In genomic region chr5:34731435-34732232, GRCh38 we compare ENCODE assay signal across 29 cellular contexts.
DNase-seq lines count a peak whose midpoint lies in the region; ATAC-seq and TF ChIP-seq lines count a peak whose summit lies in the region.
"Had no signal": no experiment of that assay in that cellular context is flagged by ENCODE, and none has a peak within 500 bp of the region (broad histone marks: within the 10 kb centered on the region; RNA-seq: fewer than 3 reads in every experiment).

No MANE protein-coding gene starts in this region.

- no peak overlapping the region for H2AFZ ChIP-seq in GM23338

- H3K9ac ChIP-seq in endodermal cell (ENCODE audit: extremely low read depth, low read length, poor library complexity, severe bottlenecking), result no peak overlapping the region
- H3K9ac ChIP-seq: BLaER1 had no signal

- H3K4me1 Mint-ChIP-seq in GM23338 (peaks cover 36% of the 10 kb centered on the region), endodermal cell (peaks cover 18% of the 10 kb centered on the region), osteocyte (ENCODE audit: unreplicated experiment) (peaks cover 25% of the 10 kb centered on the region)
- H3K4me1 Mint-ChIP-seq: activated B cell treated with CpG ODN at 0.5 μM for 24 hours had no signal

- DNase-seq in GM23338 (ENCODE audit: low spot score), result peak; percentile 17
- peak; percentile 18 for DNase-seq in NOMO-1 treated with dmso at 0.1 percent for 144 hours (lab: John Stamatoyannopoulos, UW; ENCODE audit: unreplicated experiment)
- DNase-seq in endodermal cell, result peak; percentile 58
- DNase-seq in osteocyte (ENCODE audit: extremely low spot score, unreplicated experiment), result no peak
- DNase-seq in medulla oblongata (ENCODE audit: extremely low spot score), result no peak
- no peak for DNase-seq in DMS53 (lab: John Stamatoyannopoulos, UW)
- DNase-seq: activated B cell treated with CpG ODN at 0.5 μM for 24 hours; activated naive CD4-positive, alpha-beta T cell treated with anti-CD3 and anti-CD28 coated beads for 36 hours; colonic mucosa; COR-L47; DMS79; effector memory CD4-positive, alpha-beta T cell; foreskin melanocyte; GDM1; NCI-H1092; NCI-H187; NCI-H2171 treated with DMSO at 0.1 percent for 48 hours; NCI-H524 treated with DMSO at 0.1 percent for 48 hours; ovary; SHP77 treated with DMSO at 0.1 percent for 48 hours had no signal

- peak overlapping the region; percentile 3; the same call in 1 of the 2 replicates for H3K27ac ChIP-seq in GM23338 (ENCODE audit: low read depth)
- H3K27ac ChIP-seq in endodermal cell (ENCODE audit: low read depth, low read length), result no peak overlapping the region
- H3K27ac ChIP-seq: BLaER1, breast epithelium, colonic mucosa, ovary, right atrium auricular region had no signal

- peaks cover 5% of the 10 kb centered on the region for H3K27me3 Mint-ChIP-seq in GM23338 (ENCODE audit: insufficient read depth, low read depth, poor library complexity)
- H3K27me3 Mint-ChIP-seq in endodermal cell (ENCODE audit: insufficient read depth), result no peaks in the 10 kb centered on the region
- no peaks in the 10 kb centered on the region for H3K27me3 Mint-ChIP-seq in osteocyte (ENCODE audit: unreplicated experiment)

- 0 out of 2 replicates have a peak, but pooled peaks cover 3% of the 10 kb centered on the region for H3K36me3 ChIP-seq in GM23338 (ENCODE audit: insufficient read depth)
- H3K36me3 ChIP-seq in endodermal cell (ENCODE audit: control insufficient read depth, insufficient read depth, low read length), result peaks cover 20% of the 10 kb centered on the region
- H3K36me3 ChIP-seq: breast epithelium, colonic mucosa, ovary, right atrium auricular region had no signal

- TF ChIP-seq CTCF in GM23338 (conservative IDR thresholded peaks at IDR 0.05; ENCODE audit: low read depth in 2 of 2) (no peak), endodermal cell (conservative IDR thresholded peaks at IDR 0.05) (no peak), osteocyte (IDR thresholded peaks at IDR 0.05) (no peak)

- peaks cover 9% of the 10 kb centered on the region; the same call in 1 of the 2 replicates for H3K9me2 ChIP-seq in GM23338 (ENCODE audit: insufficient read depth)

- peaks cover 20% of the 10 kb centered on the region for H3K9me3 ChIP-seq in endodermal cell (ENCODE audit: control insufficient read depth, low read length)
- H3K9me3 ChIP-seq: breast epithelium, colonic mucosa, ovary, right atrium auricular region, tibial nerve had no signal

- H3F3A ChIP-seq in GM23338 (replicated peaks; ENCODE audit: low read depth), result no peaks in the 10 kb centered on the region

- H3K27ac Mint-ChIP-seq in GM23338, result peak overlapping the region; percentile 84; the same call in 1 of the 2 replicates
- H3K27ac Mint-ChIP-seq in endodermal cell, result peak overlapping the region; percentile 86
- peak overlapping the region; percentile 70 for H3K27ac Mint-ChIP-seq in osteocyte (ENCODE audit: unreplicated experiment)
- H3K27ac Mint-ChIP-seq: activated B cell treated with CpG ODN at 0.5 μM for 24 hours; activated naive CD4-positive, alpha-beta T cell treated with anti-CD3 and anti-CD28 coated beads for 36 hours; T-helper 2 cell treated with Interferon-gamma antibody and Interleukin-4, amounts not matched to agents 5 μg/mL and 100 μg/mL, for 36 hours had no signal

- 76 to 77% methylated on average over 5 to 6 of the region's 6 CpGs for WGBS in endodermal cell (ENCODE audit: insufficient coverage in 1 of 2, insufficient read length in 1 of 2), 2 experiments

- H3K4me1 ChIP-seq in GM23338 (ENCODE audit: insufficient read depth) (peaks cover 31% of the 10 kb centered on the region), endodermal cell (ENCODE audit: control insufficient read depth, insufficient read depth, low read length) (peaks cover 3% of the 10 kb centered on the region)
- H3K4me1 ChIP-seq: breast epithelium, colonic mucosa, right atrium auricular region had no signal

- peaks cover 5% of the 10 kb centered on the region for H4K20me1 ChIP-seq in GM23338 (replicated peaks; ENCODE audit: insufficient read depth)
- H4K20me1 ChIP-seq: BLaER1 had no signal

- H3K9me3 Mint-ChIP-seq in GM23338, result peaks cover 24% of the 10 kb centered on the region
- peaks cover 24% of the 10 kb centered on the region for H3K9me3 Mint-ChIP-seq in endodermal cell
- H3K9me3 Mint-ChIP-seq in osteocyte (ENCODE audit: unreplicated experiment), result peaks cover 5% of the 10 kb centered on the region

- H3K27me3 ChIP-seq in GM23338 (ENCODE audit: insufficient read depth) (no peaks in the 10 kb centered on the region), endodermal cell (ENCODE audit: control insufficient read depth, insufficient read depth, low read length, poor library complexity, severe bottlenecking) (no peaks in the 10 kb centered on the region)
- H3K27me3 ChIP-seq: BLaER1, breast epithelium, colonic mucosa, ovary, right atrium auricular region, tibial nerve had no signal

- H3K36me3 Mint-ChIP-seq in GM23338 (ENCODE audit: low read depth), result peaks cover 48% of the 10 kb centered on the region
- peaks cover 35% of the 10 kb centered on the region for H3K36me3 Mint-ChIP-seq in endodermal cell (ENCODE audit: low read depth)
- H3K36me3 Mint-ChIP-seq in osteocyte (ENCODE audit: unreplicated experiment), result peaks cover 33% of the 10 kb centered on the region

- H3K4me3 Mint-ChIP-seq in GM23338 (no peak overlapping the region), endodermal cell (no peak overlapping the region), osteocyte (ENCODE audit: unreplicated experiment) (no peak overlapping the region)
- H3K4me3 Mint-ChIP-seq: activated B cell treated with CpG ODN at 0.5 μM for 24 hours; activated naive CD4-positive, alpha-beta T cell treated with anti-CD3 and anti-CD28 coated beads for 36 hours; T-helper 2 cell treated with Interferon-gamma antibody and Interleukin-4, amounts not matched to agents 5 μg/mL and 100 μg/mL, for 36 hours had no signal

- H3K79me2 ChIP-seq in GM23338 (replicated peaks; ENCODE audit: insufficient read depth), result peaks cover 90% of the 10 kb centered on the region

- peak; percentile 50 for ATAC-seq in GM23338
- ATAC-seq in HG02571 (IDR thresholded peaks at IDR 0.05; ENCODE audit: unreplicated experiment), result no peak
- no peak for ATAC-seq in GM18511 (IDR thresholded peaks at IDR 0.05; ENCODE audit: unreplicated experiment)
- ATAC-seq: esophagus mucosa, Panc1 had no signal

- no peak overlapping the region for H3K4me3 ChIP-seq in GM23338
- no peak overlapping the region for H3K4me3 ChIP-seq in endodermal cell (ENCODE audit: low read length)
- H3K4me3 ChIP-seq: BLaER1, breast epithelium, colonic mucosa, ovary, right atrium auricular region, tibial nerve had no signal

- H3K4me2 ChIP-seq in GM23338, result no peak overlapping the region
- H3K4me2 ChIP-seq: BLaER1 had no signal

TF ChIP-seq in GM23338, 12 proteins besides CTCF, POLR2A, EP300 and RAD21 (continues in another document):
- TF ChIP-seq ZNF114 (CRISPR knock-in tag; IDR thresholded peaks at IDR 0.05) (no peak), JUNB (IDR thresholded peaks at IDR 0.05; ENCODE audit: unreplicated experiment) (no peak), STAT1 (IDR thresholded peaks at IDR 0.05; ENCODE audit: unreplicated experiment) (no peak), EZH2phosphoT487 (IDR thresholded peaks at IDR 0.05; ENCODE audit: unreplicated experiment) (no peak), NANOG (IDR thresholded peaks at IDR 0.05; ENCODE audit: borderline replicate concordance) (no peak), POLR2AphosphoS5 (IDR thresholded peaks at IDR 0.05; ENCODE audit: low read depth) (no peak), EZH2 (IDR thresholded peaks at IDR 0.05; ENCODE audit: low read depth, unreplicated experiment) (no peak), ZNF331 (CRISPR knock-in tag; IDR thresholded peaks at IDR 0.05; ENCODE audit: low read depth) (no peak), CREB1 (CRISPR knock-in tag; IDR thresholded peaks at IDR 0.05; ENCODE audit: low read depth) (no peak)
- TF ChIP-seq, protein P1, sequence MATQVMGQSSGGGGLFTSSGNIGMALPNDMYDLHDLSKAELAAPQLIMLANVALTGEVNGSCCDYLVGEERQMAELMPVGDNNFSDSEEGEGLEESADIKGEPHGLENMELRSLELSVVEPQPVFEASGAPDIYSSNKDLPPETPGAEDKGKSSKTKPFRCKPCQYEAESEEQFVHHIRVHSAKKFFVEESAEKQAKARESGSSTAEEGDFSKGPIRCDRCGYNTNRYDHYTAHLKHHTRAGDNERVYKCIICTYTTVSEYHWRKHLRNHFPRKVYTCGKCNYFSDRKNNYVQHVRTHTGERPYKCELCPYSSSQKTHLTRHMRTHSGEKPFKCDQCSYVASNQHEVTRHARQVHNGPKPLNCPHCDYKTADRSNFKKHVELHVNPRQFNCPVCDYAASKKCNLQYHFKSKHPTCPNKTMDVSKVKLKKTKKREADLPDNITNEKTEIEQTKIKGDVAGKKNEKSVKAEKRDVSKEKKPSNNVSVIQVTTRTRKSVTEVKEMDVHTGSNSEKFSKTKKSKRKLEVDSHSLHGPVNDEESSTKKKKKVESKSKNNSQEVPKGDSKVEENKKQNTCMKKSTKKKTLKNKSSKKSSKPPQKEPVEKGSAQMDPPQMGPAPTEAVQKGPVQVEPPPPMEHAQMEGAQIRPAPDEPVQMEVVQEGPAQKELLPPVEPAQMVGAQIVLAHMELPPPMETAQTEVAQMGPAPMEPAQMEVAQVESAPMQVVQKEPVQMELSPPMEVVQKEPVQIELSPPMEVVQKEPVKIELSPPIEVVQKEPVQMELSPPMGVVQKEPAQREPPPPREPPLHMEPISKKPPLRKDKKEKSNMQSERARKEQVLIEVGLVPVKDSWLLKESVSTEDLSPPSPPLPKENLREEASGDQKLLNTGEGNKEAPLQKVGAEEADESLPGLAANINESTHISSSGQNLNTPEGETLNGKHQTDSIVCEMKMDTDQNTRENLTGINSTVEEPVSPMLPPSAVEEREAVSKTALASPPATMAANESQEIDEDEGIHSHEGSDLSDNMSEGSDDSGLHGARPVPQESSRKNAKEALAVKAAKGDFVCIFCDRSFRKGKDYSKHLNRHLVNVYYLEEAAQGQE (IDR thresholded peaks at IDR 0.05; ENCODE audit: unreplicated experiment), result no peak

Comparison
In these comparisons a context has a peak if more than half of its experiments do, and no peak if none do; other contexts are left out.
1. DNase-seq: peak in GM23338 (single experiment), NOMO-1 treated with dmso at 0.1 percent for 144 hours (single experiment) and endodermal cell (single experiment); none in osteocyte (single experiment), medulla oblongata (single experiment) and DMS53 (single experiment).
2. Peak in every context shown above with its lines, with median percentiles within 50 percentile points of each other: H3K27ac Mint-ChIP-seq.